ENCODE assay signal across 8 cellular contexts in genomic region chr4:139555705-139556070, GRCh38. TPM values are rescaled to one million over a fixed set of nuclear protein-coding genes. Genes with fewer than 3 reads are reported as not detected.
DNase-seq lines count a peak whose midpoint lies in the region; ATAC-seq, FAIRE-seq and TF ChIP-seq lines count a peak whose summit lies in the region.

No MANE protein-coding gene starts in this region.

- H3K27ac ChIP-seq in BLaER1 (peak overlapping the region; percentile 98), keratinocyte (ENCODE audit: control insufficient read depth, insufficient read depth, low read length) (peak overlapping the region; percentile 73)

- no peak for FAIRE-seq in keratinocyte (lab: Jason Lieb, UNC)

- H3K36me3 Mint-ChIP-seq in brain, result no peaks in the 10 kb centered on the region

- H3K79me2 ChIP-seq in keratinocyte (ENCODE audit: control insufficient read depth, insufficient read depth, low read length), result peaks cover 33% of the 10 kb centered on the region

- H3K4me1 ChIP-seq in BLaER1, result peaks cover 60% of the 10 kb centered on the region
- peaks cover 19% of the 10 kb centered on the region for H3K4me1 ChIP-seq in keratinocyte (ENCODE audit: control insufficient read depth, extremely low read depth, insufficient read depth, low read length)

- H3K4me1 Mint-ChIP-seq in brain, result peaks cover 80% of the 10 kb centered on the region
- H3K4me1 Mint-ChIP-seq in stimulated activated naive CD8-positive, alpha-beta T cell treated with anti-CD3 and anti-CD28 coated beads, Interleukin-15, amount 100 ng/mL, for 72 hours, result peaks cover 64% of the 10 kb centered on the region

- no peak for TF ChIP-seq EP300 in Ishikawa (IDR thresholded peaks at IDR 0.05; ENCODE audit: borderline replicate concordance)

- H3K27me3 Mint-ChIP-seq in brain, result peaks cover 29% of the 10 kb centered on the region
- no peaks in the 10 kb centered on the region for H3K27me3 Mint-ChIP-seq in stimulated activated naive CD8-positive, alpha-beta T cell treated with anti-CD3 and anti-CD28 coated beads, Interleukin-15, amount 100 ng/mL, for 72 hours

- dilution Hi-C loops in keratinocyte (cut with MboI; ENCODE audit: extremely low pct_ligation_motif_present, low sequenced_read_pairs), result no loop called here

- H3K36me3 ChIP-seq in BLaER1, result no peaks in the 10 kb centered on the region
- no peaks in the 10 kb centered on the region for H3K36me3 ChIP-seq in keratinocyte (ENCODE audit: control insufficient read depth in 2 of 2, extremely low read depth in 1 of 2, insufficient read depth in 2 of 2, low read length in 2 of 2)

- TF ChIP-seq CTCF in brain (conservative IDR thresholded peaks at IDR 0.05) (no peak), keratinocyte (optimal IDR thresholded peaks at IDR 0.05 in 1 of 3, IDR thresholded peaks at IDR 0.05 in 1 of 3, conservative IDR thresholded peaks at IDR 0.05 in 1 of 3; ENCODE audit: extremely low read depth in 1 of 3, insufficient read depth in 2 of 3, low read length in 3 of 3) (no peak)

- peak overlapping the region; percentile 98 for H3K4me3 ChIP-seq in BLaER1
- H3K4me3 ChIP-seq in keratinocyte (ENCODE audit: control insufficient read depth in 2 of 3, extremely low read depth in 1 of 3, insufficient read depth in 2 of 3, low read depth in 1 of 3, low read length in 3 of 3), result peak overlapping the region; percentile 71 to 90 (median 89)

- H3K4me2 ChIP-seq in BLaER1 (peak overlapping the region; percentile 88), keratinocyte (ENCODE audit: control insufficient read depth, extremely low read depth, insufficient read depth, low read depth, low read length) (peak overlapping the region; percentile 95)

- H3K27me3 ChIP-seq in BLaER1 (peaks cover 30% of the 10 kb centered on the region), keratinocyte (ENCODE audit: control insufficient read depth, extremely low read depth, insufficient read depth, low read length) (peaks cover 39% of the 10 kb centered on the region)

- H3K9ac ChIP-seq in BLaER1 (peak overlapping the region; percentile 95), keratinocyte (ENCODE audit: control insufficient read depth, extremely low read depth, insufficient read depth, low read length) (peak overlapping the region; percentile 86)

- peak overlapping the region; percentile 83 to 100 (median 99) for H3K27ac Mint-ChIP-seq in brain
- H3K27ac Mint-ChIP-seq in stimulated activated naive CD8-positive, alpha-beta T cell treated with anti-CD3 and anti-CD28 coated beads, Interleukin-15, amount 100 ng/mL, for 72 hours, result peak overlapping the region in 1 of 2 donors; percentile 99

- peaks cover 4% of the 10 kb centered on the region for H3K9me1 ChIP-seq in keratinocyte (ENCODE audit: control insufficient read depth, extremely low read depth, insufficient read depth, low read length)

- no peak for DNase-seq in keratinocyte (ENCODE audit: low read depth, low spot score)
- no peak for DNase-seq in stimulated activated naive CD8-positive, alpha-beta T cell treated with anti-CD3 and anti-CD28 coated beads, Interleukin-15, amount 100 ng/mL, for 72 hours
- no peak for DNase-seq in NCI-H526 treated with DMSO at 0.1 percent for 48 hours (lab: John Stamatoyannopoulos, UW)
- no peak for DNase-seq in KG1 (lab: John Stamatoyannopoulos, UW)

- TF ChIP-seq RAD21 in Ishikawa (IDR thresholded peaks at IDR 0.05; ENCODE audit: low read depth), result no peak

- peak overlapping the region; percentile 97 to 99 (median 99) for H3K4me3 Mint-ChIP-seq in brain
- peak overlapping the region; percentile 93 to 97 for H3K4me3 Mint-ChIP-seq in stimulated activated naive CD8-positive, alpha-beta T cell treated with anti-CD3 and anti-CD28 coated beads, Interleukin-15, amount 100 ng/mL, for 72 hours

- peak overlapping the region; percentile 98 for H2AFZ ChIP-seq in keratinocyte (ENCODE audit: control insufficient read depth, low read length)

- H4K20me1 ChIP-seq in BLaER1, result peaks cover 42% of the 10 kb centered on the region
- H4K20me1 ChIP-seq in keratinocyte (ENCODE audit: control insufficient read depth, extremely low read depth, insufficient read depth, low read length), result no peaks in the 10 kb centered on the region

- H3K9me3 Mint-ChIP-seq in brain, result no peaks in the 10 kb centered on the region
- H3K9me3 Mint-ChIP-seq in stimulated activated naive CD8-positive, alpha-beta T cell treated with anti-CD3 and anti-CD28 coated beads, Interleukin-15, amount 100 ng/mL, for 72 hours, result no peaks in the 10 kb centered on the region

- H3K9me3 ChIP-seq in BLaER1, result no peaks in the 10 kb centered on the region
- H3K9me3 ChIP-seq in keratinocyte (ENCODE audit: control insufficient read depth, low read depth, low read length), result no peaks in the 10 kb centered on the region

- ATAC-seq in GM19452 (IDR thresholded peaks at IDR 0.05; ENCODE audit: unreplicated experiment), result peak; percentile 29
- ATAC-seq in stimulated activated naive CD8-positive, alpha-beta T cell treated with anti-CD3 and anti-CD28 coated beads, Interleukin-15, amount 100 ng/mL, for 72 hours, result peak; percentile 23

TF ChIP-seq in Ishikawa, 13 proteins besides CTCF, POLR2A, EP300 and RAD21:
- no peak for TF ChIP-seq TCF12 (IDR thresholded peaks at IDR 0.05; ENCODE audit: low read depth)
- peak; percentile 92 for TF ChIP-seq CEBPB (IDR thresholded peaks at IDR 0.05)

RNA-seq across cellular contexts. Expression of gene SETD7, which starts 0.3 kb away (rescaled TPM):
- 18.3 TPM for polyA plus RNA-seq in brain (ENCODE audit: insufficient read depth, low read depth, low replicate concordance)
- 14.2 to 18.8 TPM (median 15.8 TPM) in 3 replicates for polyA plus RNA-seq in keratinocyte
- 18.6 TPM for polyA plus RNA-seq in keratinocyte (2011; ENCODE audit: low read depth)
- polyA plus RNA-seq in keratinocyte (2011; cell fraction: cytosol; rRNA removed), result 18.3 and 27.8 TPM in 2 replicates
- polyA plus RNA-seq in keratinocyte (2011; cell fraction: nucleus; rRNA removed), result 18.4 and 20.6 TPM in 2 replicates
- 24.4 TPM in 2 replicates for polyA plus RNA-seq in keratinocyte (2012; ENCODE audit: low replicate concordance)
- 30.1 to 35.8 TPM (median 35.1 TPM) in 3 replicates for polyA minus RNA-seq in keratinocyte
- 25.7 TPM for polyA minus RNA-seq in keratinocyte (2011; cell fraction: cytosol; rRNA and poly(A)+ RNA removed)
- 17.6 and 35.6 TPM in 2 replicates for polyA minus RNA-seq in keratinocyte (2011; cell fraction: nucleus; rRNA and poly(A)+ RNA removed)
